ENCODE assay signal across 24 cellular contexts in genomic region chr19:49541914-49542313, GRCh38. TPM values are rescaled to one million over a fixed set of nuclear protein-coding genes. Genes with fewer than 3 reads are reported as not detected.
DNase-seq lines count a peak whose midpoint lies in the region; ATAC-seq, FAIRE-seq and TF ChIP-seq lines count a peak whose summit lies in the region.
"Had no signal": no experiment of that assay in that cellular context is flagged by ENCODE, and none has a peak within 500 bp of the region (broad histone marks: within the 10 kb centered on the region; RNA-seq: fewer than 3 reads in every experiment).

No MANE protein-coding gene starts in this region.

- H3K27me3 ChIP-seq in HepG2 (ENCODE audit: control insufficient read depth in 1 of 2, insufficient read depth in 2 of 2, low read length in 2 of 2) (no peaks in the 10 kb centered on the region), right lobe of liver (no peaks in the 10 kb centered on the region), SJCRH30 (no peaks in the 10 kb centered on the region)

- DNase-seq in HepG2 (ENCODE audit: low spot score) (no peak), right lobe of liver (no peak), endothelial cell (ENCODE audit: low spot score) (no peak), HT-29 (ENCODE audit: low spot score) (no peak), SJCRH30 (no peak)
- DNase-seq: 8988T; DMS153; DND-41; H9; HFFc6; IMR-90; MM.1S; NCI-H1417; NCI-H1694; NCI-H2029 treated with DMSO at 0.1 percent for 48 hours; NCI-H446 treated with DMSO at 0.1 percent for 48 hours; NCI-H526; NCI-H82; NK-92 treated with Interleukin-12 subunit alpha and Interleukin-12 subunit beta, amount 100 ng/mL, for 24 hours; PC-3 had no signal

- TF ChIP-seq CTCF in HepG2 (CRISPR knock-in tag; IDR thresholded peaks at IDR 0.05) (no peak), right lobe of liver (IDR thresholded peaks at IDR 0.05) (no peak), endothelial cell (IDR thresholded peaks at IDR 0.05; ENCODE audit: unreplicated experiment) (no peak)

- H3K4me3 Mint-ChIP-seq in endothelial cell (ENCODE audit: unreplicated experiment): peak overlapping the region; percentile 10
- H3K4me3 Mint-ChIP-seq: GM23338, H9, HFFc6 had no signal

- intact Hi-C loops in HepG2 (cut with micrococcal nuclease; ENCODE audit: unreplicated experiment): no loop called here
- intact Hi-C loops in right lobe of liver (cut with DNase I): loop anchor here in 1 of 2 donors (5.0 kb wide), 1 partner anchor 35 kb away; no protein-coding TSS in a partner anchor

- peaks cover 12% of the 10 kb centered on the region for H3K36me3 Mint-ChIP-seq in endothelial cell (ENCODE audit: low read depth, unreplicated experiment)

- no peak overlapping the region for H3K27ac Mint-ChIP-seq in endothelial cell (ENCODE audit: unreplicated experiment)
- H3K27ac Mint-ChIP-seq: GM23338, HFFc6 had no signal

- H3K4me1 ChIP-seq in HepG2 (ENCODE audit: insufficient read depth, low read length) (peaks cover 4% of the 10 kb centered on the region), right lobe of liver (no peaks in the 10 kb centered on the region), SJCRH30 (0 out of 2 replicates have a peak, but pooled peaks cover 2% of the 10 kb centered on the region)

- H4K20me1 ChIP-seq in HepG2 (ENCODE audit: insufficient read depth, low read length): no peaks in the 10 kb centered on the region

- TF ChIP-seq POLR2A in HepG2 (IDR thresholded peaks at IDR 0.05; ENCODE audit: insufficient read depth in 1 of 2, low read depth in 2 of 2, low read length in 2 of 2): no peak
- no peak for TF ChIP-seq POLR2A in right lobe of liver (IDR thresholded peaks at IDR 0.05)

- H3K9me3 ChIP-seq in HepG2 (ENCODE audit: low read length) (no peaks in the 10 kb centered on the region), right lobe of liver (no peaks in the 10 kb centered on the region), SJCRH30 (replicated peaks) (no peaks in the 10 kb centered on the region)

- H3K9ac ChIP-seq in HepG2 (ENCODE audit: insufficient read depth, low read depth, low read length): no peak overlapping the region
- H3K9ac ChIP-seq: KMS-11 had no signal

- in situ Hi-C loops in HepG2 (cut with HindIII; ENCODE audit: extremely low pct_ligation_motif_present, low pct_unique_long_range_greater_than_20kb): loop anchor here (5.0 kb wide), 1 partner anchor 35 kb away; no protein-coding TSS in a partner anchor

- no peaks in the 10 kb centered on the region for H3K79me2 ChIP-seq in HepG2 (ENCODE audit: insufficient read depth, low read length)

- peaks cover 2% of the 10 kb centered on the region for H3K4me1 Mint-ChIP-seq in endothelial cell (ENCODE audit: unreplicated experiment)

- no peak overlapping the region for H3K4me2 ChIP-seq in HepG2 (ENCODE audit: low read depth, low read length)
- H3K4me2 ChIP-seq: GM23338, KMS-11 had no signal

- TF ChIP-seq EP300 in HepG2 (IDR thresholded peaks at IDR 0.05; ENCODE audit: low read depth in 2 of 2, low read length in 2 of 2) (no peak), HepG2 (CRISPR knock-in tag; IDR thresholded peaks at IDR 0.05; ENCODE audit: borderline replicate concordance) (no peak)

- CTCF ChIA-PET in HepG2 (lab: Yijun Ruan, JAX; ENCODE audit: low intra/inter-chr PET ratio, low total read pairs): no interaction called here

- no TSS peak for BruUV-seq in HepG2 (replicated peaks; lab: Mats Ljungman, UMichigan)

- H3K9me3 Mint-ChIP-seq in endothelial cell (ENCODE audit: unreplicated experiment): no peaks in the 10 kb centered on the region
- H3K9me3 Mint-ChIP-seq: GM23338, H9, HFFc6 had no signal

- FAIRE-seq in HepG2 (lab: Jason Lieb, UNC): no peak
- FAIRE-seq: GM18507 had no signal

- TF ChIP-seq RAD21 in HepG2 (CRISPR knock-in tag; IDR thresholded peaks at IDR 0.05): no peak

- H3K27me3 Mint-ChIP-seq in endothelial cell (ENCODE audit: unreplicated experiment): peaks cover 2% of the 10 kb centered on the region

- H3K36me3 ChIP-seq in HepG2 (replicated peaks in 1 of 2; ENCODE audit: control insufficient read depth in 1 of 2, insufficient read depth in 2 of 2, low read length in 2 of 2) (peaks cover 6 to 20% of the 10 kb centered on the region in 2 experiments), right lobe of liver (peaks cover 0 to 36% (median 16%) of the 10 kb centered on the region in 4 donors), SJCRH30 (0 out of 2 replicates have a peak, but pooled peaks cover 3% of the 10 kb centered on the region)

- H3K4me3 ChIP-seq in HepG2 (replicated peaks in 1 of 3; ENCODE audit: insufficient read depth in 1 of 3, low read depth in 2 of 3, low read length in 3 of 3) (no peak overlapping the region), right lobe of liver (no peak overlapping the region), SJCRH30 (no peak overlapping the region)
- H3K4me3 ChIP-seq: GM23338 had no signal

- no peak overlapping the region for H3K27ac ChIP-seq in HepG2 (ENCODE audit: extremely low read length, insufficient read depth, low read length)
- H3K27ac ChIP-seq in right lobe of liver: no peak overlapping the region
- H3K27ac ChIP-seq in SJCRH30: no peak overlapping the region
- H3K27ac ChIP-seq: KMS-11 had no signal

- WGBS in HepG2 (ENCODE audit: low lambda C conversion rate): 92% methylated on average over 6 of the region's 6 CpGs
- WGBS in right lobe of liver (ENCODE audit: insufficient coverage, low coverage, low lambda C conversion rate, missing lambda C conversion rate): 83% methylated on average over 6 of the region's 6 CpGs

- POLR2A ChIA-PET in HepG2 (lab: Yijun Ruan, JAX): interaction anchor here (1.6 kb wide), 1 partner anchor 29 kb away, joined by 3 read pairs; the partner anchor contains the start of gene FCGRT

- no peak for ATAC-seq in HepG2
- no peak for ATAC-seq in right lobe of liver
- no peak for ATAC-seq in HG02678 (IDR thresholded peaks at IDR 0.05; ENCODE audit: unreplicated experiment)
- ATAC-seq: GM23338, PC-3 had no signal

- no peak overlapping the region for H2AFZ ChIP-seq in HepG2 (ENCODE audit: low read length)
- H2AFZ ChIP-seq: GM23338 had no signal

RNA-seq across cellular contexts. Expression of gene RCN3, which starts 14.1 kb away (rescaled TPM):
- total RNA-seq in HepG2 (2016; rRNA removed; fragmentation: Illumina TruSeq; extraction: Trizol) (1.7 and 10.1 TPM in 2 replicates), right lobe of liver (10 to 100 TPM in 3 of 6 experiments, 1 to 10 TPM in 3; 5.3 to 18.0 (median 10.9) TPM), endothelial cell (ENCODE audit: unreplicated experiment) (19.4 TPM)
- 2.9 TPM in 2 replicates for total RNA-seq in HepG2 (2016; cell fraction: cytosol; rRNA removed; fragmentation: Illumina TruSeq; extraction: Trizol; ENCODE audit: low read depth)
- total RNA-seq in HepG2 (2016; cell fraction: insoluble cytoplasmic fraction; rRNA removed; fragmentation: Illumina TruSeq; extraction: Trizol): 2.5 and 10.4 TPM in 2 replicates
- total RNA-seq in HepG2 (2016; cell fraction: membrane; rRNA removed; fragmentation: Illumina TruSeq; extraction: Trizol): 3.9 and 4.3 TPM in 2 replicates
- total RNA-seq in HepG2 (2016; cell fraction: nucleus; rRNA removed; fragmentation: Illumina TruSeq; extraction: Trizol): 12.9 and 16.5 TPM in 2 replicates
- polyA plus RNA-seq in HepG2 (2011; rRNA removed): 3.0 and 3.3 TPM in 2 replicates
- 0.79 and 1.6 TPM in 2 replicates for polyA plus RNA-seq in HepG2 (2011; cell fraction: cytosol; rRNA removed)
- 33.2 and 45.9 TPM in 2 replicates for polyA plus RNA-seq in HepG2 (2011; cell fraction: nucleus; rRNA removed)
- polyA plus RNA-seq in HepG2 (2012): 4.9 and 5.2 TPM in 2 replicates
- polyA plus RNA-seq in HepG2 (2016; cell fraction: cytosol; fragmentation: Illumina TruSeq; extraction: Trizol; ENCODE audit: low read depth): 4.8 and 4.9 TPM in 2 replicates
- polyA plus RNA-seq in HepG2 (2016; cell fraction: insoluble cytoplasmic fraction; fragmentation: Illumina TruSeq; extraction: Trizol; ENCODE audit: low read depth): 3.3 and 3.5 TPM in 2 replicates
- polyA plus RNA-seq in HepG2 (2016; cell fraction: membrane; fragmentation: Illumina TruSeq; extraction: Trizol; ENCODE audit: low read depth): 4.3 and 6.1 TPM in 2 replicates
- 61.4 and 74.8 TPM in 2 replicates for polyA plus RNA-seq in HepG2 (2016; cell fraction: nucleus; fragmentation: Illumina TruSeq; extraction: Trizol; ENCODE audit: insufficient read depth, low read depth)
- polyA minus RNA-seq in HepG2 (2011; rRNA and poly(A)+ RNA removed; ENCODE audit: low replicate concordance): 0.14 and 0.50 TPM in 2 replicates
- not detected in 2 replicates for polyA minus RNA-seq in HepG2 (2011; cell fraction: cytosol; rRNA and poly(A)+ RNA removed)
- polyA minus RNA-seq in HepG2 (2011; cell fraction: nucleus; rRNA and poly(A)+ RNA removed): 3.1 and 4.0 TPM in 2 replicates
- 17.6 and 25.6 TPM in 2 replicates for total RNA-seq in HT-29 (2014; rRNA removed; shearing (Covaris generic))
- total RNA-seq in SJCRH30 (2014; rRNA removed; shearing (Covaris generic)): 2.8 and 3.4 TPM in 2 replicates

RNA-seq across cellular contexts. Expression of gene FCGRT, which starts 29.5 kb away (rescaled TPM):
- total RNA-seq in HepG2 (2016; rRNA removed; fragmentation: Illumina TruSeq; extraction: Trizol): 124 and 225 TPM in 2 replicates
- 222 and 258 TPM in 2 replicates for total RNA-seq in HepG2 (2016; cell fraction: cytosol; rRNA removed; fragmentation: Illumina TruSeq; extraction: Trizol; ENCODE audit: low read depth)
- total RNA-seq in HepG2 (2016; cell fraction: insoluble cytoplasmic fraction; rRNA removed; fragmentation: Illumina TruSeq; extraction: Trizol): 102 and 228 TPM in 2 replicates
- 261 and 289 TPM in 2 replicates for total RNA-seq in HepG2 (2016; cell fraction: membrane; rRNA removed; fragmentation: Illumina TruSeq; extraction: Trizol)
- total RNA-seq in HepG2 (2016; cell fraction: nucleus; rRNA removed; fragmentation: Illumina TruSeq; extraction: Trizol): 141 and 165 TPM in 2 replicates
- 121 and 149 TPM in 2 replicates for polyA plus RNA-seq in HepG2 (2011; rRNA removed)
- 105 and 151 TPM in 2 replicates for polyA plus RNA-seq in HepG2 (2011; cell fraction: cytosol; rRNA removed)
- polyA plus RNA-seq in HepG2 (2011; cell fraction: nucleus; rRNA removed): 256 and 257 TPM in 2 replicates
- 143 and 177 TPM in 2 replicates for polyA plus RNA-seq in HepG2 (2012)
- 245 and 266 TPM in 2 replicates for polyA plus RNA-seq in HepG2 (2016; cell fraction: cytosol; fragmentation: Illumina TruSeq; extraction: Trizol; ENCODE audit: low read depth)
- 107 and 130 TPM in 2 replicates for polyA plus RNA-seq in HepG2 (2016; cell fraction: insoluble cytoplasmic fraction; fragmentation: Illumina TruSeq; extraction: Trizol; ENCODE audit: low read depth)
- 257 and 263 TPM in 2 replicates for polyA plus RNA-seq in HepG2 (2016; cell fraction: membrane; fragmentation: Illumina TruSeq; extraction: Trizol; ENCODE audit: low read depth)
- polyA plus RNA-seq in HepG2 (2016; cell fraction: nucleus; fragmentation: Illumina TruSeq; extraction: Trizol; ENCODE audit: insufficient read depth, low read depth): 289 and 295 TPM in 2 replicates
- 0.65 and 115 TPM in 2 replicates for polyA minus RNA-seq in HepG2 (2011; rRNA and poly(A)+ RNA removed; ENCODE audit: low replicate concordance)
- 72.8 and 82.9 TPM in 2 replicates for polyA minus RNA-seq in HepG2 (2011; cell fraction: cytosol; rRNA and poly(A)+ RNA removed)
- 27.6 and 29.2 TPM in 2 replicates for polyA minus RNA-seq in HepG2 (2011; cell fraction: nucleus; rRNA and poly(A)+ RNA removed)
- total RNA-seq in right lobe of liver: 100 to 1,000 TPM; 123 to 335 (median 245) TPM
- 127 TPM for total RNA-seq in endothelial cell (ENCODE audit: unreplicated experiment)
- total RNA-seq in HT-29 (2014; rRNA removed; shearing (Covaris generic)): 150 and 176 TPM in 2 replicates
- total RNA-seq in SJCRH30 (2014; rRNA removed; shearing (Covaris generic)): 25.0 and 26.6 TPM in 2 replicates

RNA-seq across cellular contexts. Expression of gene NOSIP, which starts 38.4 kb away (rescaled TPM):
- total RNA-seq in HepG2 (2016; rRNA removed; fragmentation: Illumina TruSeq; extraction: Trizol): 78.0 and 81.4 TPM in 2 replicates
- total RNA-seq in HepG2 (2016; cell fraction: cytosol; rRNA removed; fragmentation: Illumina TruSeq; extraction: Trizol; ENCODE audit: low read depth): 40.9 and 41.1 TPM in 2 replicates
- total RNA-seq in HepG2 (2016; cell fraction: insoluble cytoplasmic fraction; rRNA removed; fragmentation: Illumina TruSeq; extraction: Trizol): 74.5 and 94.1 TPM in 2 replicates
- total RNA-seq in HepG2 (2016; cell fraction: membrane; rRNA removed; fragmentation: Illumina TruSeq; extraction: Trizol): 33.6 and 34.5 TPM in 2 replicates
- total RNA-seq in HepG2 (2016; cell fraction: nucleus; rRNA removed; fragmentation: Illumina TruSeq; extraction: Trizol): 36.2 and 36.7 TPM in 2 replicates
- polyA plus RNA-seq in HepG2 (2011; rRNA removed): 54.3 and 58.4 TPM in 2 replicates
- 53.5 and 96.5 TPM in 2 replicates for polyA plus RNA-seq in HepG2 (2011; cell fraction: cytosol; rRNA removed)
- polyA plus RNA-seq in HepG2 (2011; cell fraction: nucleus; rRNA removed): 112 and 135 TPM in 2 replicates
- polyA plus RNA-seq in HepG2 (2012): 35.5 and 41.6 TPM in 2 replicates
- polyA plus RNA-seq in HepG2 (2016; cell fraction: cytosol; fragmentation: Illumina TruSeq; extraction: Trizol; ENCODE audit: low read depth): 38.2 and 39.1 TPM in 2 replicates
- 86.7 and 88.4 TPM in 2 replicates for polyA plus RNA-seq in HepG2 (2016; cell fraction: insoluble cytoplasmic fraction; fragmentation: Illumina TruSeq; extraction: Trizol; ENCODE audit: low read depth)
- polyA plus RNA-seq in HepG2 (2016; cell fraction: membrane; fragmentation: Illumina TruSeq; extraction: Trizol; ENCODE audit: low read depth): 28.0 and 28.7 TPM in 2 replicates
- 63.0 and 67.6 TPM in 2 replicates for polyA plus RNA-seq in HepG2 (2016; cell fraction: nucleus; fragmentation: Illumina TruSeq; extraction: Trizol; ENCODE audit: insufficient read depth, low read depth)
- polyA minus RNA-seq in HepG2 (2011; rRNA and poly(A)+ RNA removed; ENCODE audit: low replicate concordance): 91.2 and 148 TPM in 2 replicates
- 26.7 and 28.8 TPM in 2 replicates for polyA minus RNA-seq in HepG2 (2011; cell fraction: cytosol; rRNA and poly(A)+ RNA removed)
- polyA minus RNA-seq in HepG2 (2011; cell fraction: nucleus; rRNA and poly(A)+ RNA removed): 18.2 and 20.6 TPM in 2 replicates
- total RNA-seq in right lobe of liver: 10 to 100 TPM; 16.2 to 31.9 (median 23.2) TPM
- 76.3 TPM for total RNA-seq in endothelial cell (ENCODE audit: unreplicated experiment)
- total RNA-seq in HT-29 (2014; rRNA removed; shearing (Covaris generic)): 247 and 262 TPM in 2 replicates
- 54.2 and 66.5 TPM in 2 replicates for total RNA-seq in SJCRH30 (2014; rRNA removed; shearing (Covaris generic))

RNA-seq across cellular contexts. Expression of gene PRRG2, which starts 39.2 kb away (rescaled TPM):
- total RNA-seq in HepG2 (2016; rRNA removed; fragmentation: Illumina TruSeq; extraction: Trizol) (0.51 and 0.82 TPM in 2 replicates), right lobe of liver (1 to 10 TPM; 2.5 to 5.9 (median 3.1) TPM), endothelial cell (ENCODE audit: unreplicated experiment) (2.4 TPM)
- 1.1 and 1.6 TPM in 2 replicates for total RNA-seq in HepG2 (2016; cell fraction: cytosol; rRNA removed; fragmentation: Illumina TruSeq; extraction: Trizol; ENCODE audit: low read depth)
- 0.43 and 0.97 TPM in 2 replicates for total RNA-seq in HepG2 (2016; cell fraction: insoluble cytoplasmic fraction; rRNA removed; fragmentation: Illumina TruSeq; extraction: Trizol)
- total RNA-seq in HepG2 (2016; cell fraction: membrane; rRNA removed; fragmentation: Illumina TruSeq; extraction: Trizol): 0.56 and 0.79 TPM in 2 replicates
- total RNA-seq in HepG2 (2016; cell fraction: nucleus; rRNA removed; fragmentation: Illumina TruSeq; extraction: Trizol): 0.78 and 1.3 TPM in 2 replicates
- polyA plus RNA-seq in HepG2 (2011; rRNA removed): 0.64 and 0.66 TPM in 2 replicates
- 0.69 and 0.98 TPM in 2 replicates for polyA plus RNA-seq in HepG2 (2011; cell fraction: cytosol; rRNA removed)
- polyA plus RNA-seq in HepG2 (2011; cell fraction: nucleus; rRNA removed): 1.2 and 1.3 TPM in 2 replicates
- 0.49 and 0.83 TPM in 2 replicates for polyA plus RNA-seq in HepG2 (2012)
- polyA plus RNA-seq in HepG2 (2016; cell fraction: cytosol; fragmentation: Illumina TruSeq; extraction: Trizol; ENCODE audit: low read depth): 0.18 and 0.40 TPM in 2 replicates
- polyA plus RNA-seq in HepG2 (2016; cell fraction: insoluble cytoplasmic fraction; fragmentation: Illumina TruSeq; extraction: Trizol; ENCODE audit: low read depth): 0.44 and 0.60 TPM in 2 replicates
- 0.39 and 0.42 TPM in 2 replicates for polyA plus RNA-seq in HepG2 (2016; cell fraction: membrane; fragmentation: Illumina TruSeq; extraction: Trizol; ENCODE audit: low read depth)
- polyA plus RNA-seq in HepG2 (2016; cell fraction: nucleus; fragmentation: Illumina TruSeq; extraction: Trizol; ENCODE audit: insufficient read depth, low read depth): 0.57 and 2.1 TPM in 2 replicates
- polyA minus RNA-seq in HepG2 (2011; rRNA and poly(A)+ RNA removed; ENCODE audit: low replicate concordance): 0.84 and 1.8 TPM in 2 replicates
- polyA minus RNA-seq in HepG2 (2011; cell fraction: cytosol; rRNA and poly(A)+ RNA removed): 0.44 and 0.99 TPM in 2 replicates
- polyA minus RNA-seq in HepG2 (2011; cell fraction: nucleus; rRNA and poly(A)+ RNA removed): 1.4 and 1.7 TPM in 2 replicates
- 25.8 and 26.3 TPM in 2 replicates for total RNA-seq in HT-29 (2014; rRNA removed; shearing (Covaris generic))
- total RNA-seq in SJCRH30 (2014; rRNA removed; shearing (Covaris generic)): 0.51 and 0.58 TPM in 2 replicates

RNA-seq across cellular contexts. Expression of gene RPS11, which starts 45.7 kb away (rescaled TPM):
- total RNA-seq in HepG2 (2016; rRNA removed; fragmentation: Illumina TruSeq; extraction: Trizol) (2,345 and 2,734 TPM in 2 replicates), right lobe of liver (1,000 to 10,000 TPM in 2 of 6 experiments, 100 to 1,000 TPM in 4; 417 to 1,739 (median 617) TPM), endothelial cell (ENCODE audit: unreplicated experiment) (2,099 TPM)
- 3,922 and 3,962 TPM in 2 replicates for total RNA-seq in HepG2 (2016; cell fraction: cytosol; rRNA removed; fragmentation: Illumina TruSeq; extraction: Trizol; ENCODE audit: low read depth)
- total RNA-seq in HepG2 (2016; cell fraction: insoluble cytoplasmic fraction; rRNA removed; fragmentation: Illumina TruSeq; extraction: Trizol): 2,320 and 2,893 TPM in 2 replicates
- 5,292 and 5,634 TPM in 2 replicates for total RNA-seq in HepG2 (2016; cell fraction: membrane; rRNA removed; fragmentation: Illumina TruSeq; extraction: Trizol)
- 817 and 896 TPM in 2 replicates for total RNA-seq in HepG2 (2016; cell fraction: nucleus; rRNA removed; fragmentation: Illumina TruSeq; extraction: Trizol)
- 2,839 and 2,896 TPM in 2 replicates for polyA plus RNA-seq in HepG2 (2011; rRNA removed)
- 6,087 and 6,094 TPM in 2 replicates for polyA plus RNA-seq in HepG2 (2011; cell fraction: cytosol; rRNA removed)
- 1,822 and 1,919 TPM in 2 replicates for polyA plus RNA-seq in HepG2 (2011; cell fraction: nucleus; rRNA removed)
- 3,444 and 3,595 TPM in 2 replicates for polyA plus RNA-seq in HepG2 (2012)
- 4,821 and 5,462 TPM in 2 replicates for polyA plus RNA-seq in HepG2 (2016; cell fraction: cytosol; fragmentation: Illumina TruSeq; extraction: Trizol; ENCODE audit: low read depth)
- 3,269 and 3,282 TPM in 2 replicates for polyA plus RNA-seq in HepG2 (2016; cell fraction: insoluble cytoplasmic fraction; fragmentation: Illumina TruSeq; extraction: Trizol; ENCODE audit: low read depth)
- 6,240 and 6,461 TPM in 2 replicates for polyA plus RNA-seq in HepG2 (2016; cell fraction: membrane; fragmentation: Illumina TruSeq; extraction: Trizol; ENCODE audit: low read depth)
- polyA plus RNA-seq in HepG2 (2016; cell fraction: nucleus; fragmentation: Illumina TruSeq; extraction: Trizol; ENCODE audit: insufficient read depth, low read depth): 1,822 and 1,918 TPM in 2 replicates
- 1,415 and 1,765 TPM in 2 replicates for polyA minus RNA-seq in HepG2 (2011; rRNA and poly(A)+ RNA removed; ENCODE audit: low replicate concordance)
- polyA minus RNA-seq in HepG2 (2011; cell fraction: cytosol; rRNA and poly(A)+ RNA removed): 470 and 550 TPM in 2 replicates
- 202 and 266 TPM in 2 replicates for polyA minus RNA-seq in HepG2 (2011; cell fraction: nucleus; rRNA and poly(A)+ RNA removed)
- 5,724 and 5,984 TPM in 2 replicates for total RNA-seq in HT-29 (2014; rRNA removed; shearing (Covaris generic))
- total RNA-seq in SJCRH30 (2014; rRNA removed; shearing (Covaris generic)): 2,852 and 3,079 TPM in 2 replicates
